ENCODE assay signal across 9 cellular contexts in the genomic region with DNA sequence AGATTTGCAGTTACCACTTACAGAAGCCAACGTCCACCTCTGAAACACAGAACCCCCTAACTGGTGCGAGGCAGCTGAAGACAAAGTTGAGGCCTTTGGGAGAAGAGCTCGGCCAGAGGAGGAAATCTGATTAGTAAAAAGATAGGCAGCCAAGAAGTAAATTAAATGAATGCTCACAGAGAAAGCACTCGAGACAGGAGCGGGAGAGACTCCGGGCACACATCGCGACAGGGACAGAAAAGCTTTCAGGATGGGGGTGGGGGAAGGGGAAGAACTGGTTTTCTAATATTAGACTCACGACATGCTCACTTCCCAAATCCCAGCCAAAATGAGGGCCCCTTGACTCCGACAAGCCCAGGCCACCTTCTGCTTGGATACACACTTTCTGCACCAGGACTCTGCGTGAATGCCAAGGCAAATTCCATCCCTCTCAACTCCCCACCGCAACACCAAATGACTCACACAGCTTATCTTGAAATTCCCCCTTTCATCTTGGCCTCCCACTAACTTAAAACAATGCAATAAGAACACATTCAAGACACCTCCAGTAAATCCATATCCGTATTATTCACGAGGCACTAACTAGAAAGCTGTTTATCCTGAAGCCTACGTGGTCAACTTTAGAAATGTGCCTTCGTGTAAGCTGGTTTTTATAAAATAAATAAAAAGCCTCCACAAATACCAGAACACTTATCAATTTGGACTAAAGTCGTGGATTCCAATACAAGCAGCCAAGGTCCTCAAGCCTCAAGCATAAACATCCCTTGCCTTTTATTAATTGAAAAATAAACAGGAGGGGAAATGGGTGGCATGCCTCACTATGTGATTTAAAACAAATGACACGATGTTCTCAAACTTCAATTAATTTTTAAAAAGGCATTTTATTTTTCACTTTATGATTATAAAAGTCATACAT. TPM values are rescaled to one million over a fixed set of nuclear protein-coding genes. Genes with fewer than 3 reads are reported as not detected.
DNase-seq lines count a peak whose midpoint lies in the region; ATAC-seq and TF ChIP-seq lines count a peak whose summit lies in the region.
"Had no signal": no experiment of that assay in that cellular context is flagged by ENCODE, and none has a peak within 500 bp of the region (broad histone marks: within the 10 kb centered on the region; RNA-seq: fewer than 3 reads in every experiment).

No MANE protein-coding gene starts in this region.

- 69% methylated on average over 18 of the region's 18 CpGs for WGBS in liver
- WGBS in aorta, 2 donors, result 4 to 7% methylated on average over 18 of the region's 18 CpGs

- H3K4me1 Mint-ChIP-seq in stimulated activated naive CD8-positive, alpha-beta T cell treated with anti-CD3 and anti-CD28 coated beads, Interleukin-15, amount 100 ng/mL, for 72 hours, result no peaks in the 10 kb centered on the region

- H3K36me3 ChIP-seq in liver (ENCODE audit: control insufficient read depth in 4 of 4, insufficient read depth in 3 of 4, low read depth in 1 of 4, low read length in 3 of 4) (no peaks in the 10 kb centered on the region), aorta (ENCODE audit: control insufficient read depth in 1 of 2, insufficient read depth in 2 of 2, low read length in 1 of 2) (no peaks in the 10 kb centered on the region), colonic mucosa (no peaks in the 10 kb centered on the region)

- peak overlapping the region; percentile 48 for H3K27ac ChIP-seq in caudate nucleus (ENCODE audit: low read depth, low read length)
- no peak overlapping the region for H3K27ac ChIP-seq in liver (ENCODE audit: low read depth in 1 of 2, low read length in 2 of 2)
- H3K27ac ChIP-seq in aorta (ENCODE audit: low read depth in 1 of 2, low read length in 2 of 2), result peak overlapping the region; percentile 2 to 50
- H3K27ac ChIP-seq in colonic mucosa, result no peak overlapping the region
- H3K27ac ChIP-seq: C4-2B had no signal

- peak overlapping the region; percentile 50 to 65 for H3K27ac Mint-ChIP-seq in stimulated activated naive CD8-positive, alpha-beta T cell treated with anti-CD3 and anti-CD28 coated beads, Interleukin-15, amount 100 ng/mL, for 72 hours

- no peaks in the 10 kb centered on the region for H3K9me3 ChIP-seq in liver (ENCODE audit: control insufficient read depth in 4 of 4, low read length in 3 of 4)
- no peaks in the 10 kb centered on the region for H3K9me3 ChIP-seq in aorta (ENCODE audit: control insufficient read depth, low read length)
- no peaks in the 10 kb centered on the region for H3K9me3 ChIP-seq in colonic mucosa

- peaks cover 0 to 5% (median 2%) of the 10 kb centered on the region in 4 donors for H3K4me1 ChIP-seq in liver (ENCODE audit: control insufficient read depth in 4 of 4, insufficient read depth in 4 of 4, low read length in 3 of 4)
- no peaks in the 10 kb centered on the region for H3K4me1 ChIP-seq in aorta (ENCODE audit: control insufficient read depth in 1 of 2, insufficient read depth in 2 of 2, low read length in 2 of 2)
- H3K4me1 ChIP-seq in colonic mucosa, result no peaks in the 10 kb centered on the region

- no peak for ATAC-seq in stimulated activated naive CD8-positive, alpha-beta T cell treated with anti-CD3 and anti-CD28 coated beads, Interleukin-15, amount 100 ng/mL, for 72 hours
- ATAC-seq in stimulated activated naive CD8-positive, alpha-beta T cell treated with anti-CD3 and anti-CD28 coated beads, Interleukin-15, Interleukin-2, amounts not matched to agents 100 U/mL and 50 U/mL, for 24 hours, result no peak
- peak; percentile 53 for ATAC-seq in aorta (ENCODE audit: low FRiP score)

- H3K27me3 ChIP-seq in liver (ENCODE audit: control insufficient read depth in 4 of 4, insufficient read depth in 4 of 4, low read length in 3 of 4) (no peaks in the 10 kb centered on the region), aorta (ENCODE audit: control insufficient read depth in 1 of 2, insufficient read depth in 2 of 2, low read length in 1 of 2) (no peaks in the 10 kb centered on the region), colonic mucosa (no peaks in the 10 kb centered on the region)

- H3K4me3 ChIP-seq in liver (ENCODE audit: low read depth in 1 of 3, low read length in 3 of 3) (no peak overlapping the region), aorta (ENCODE audit: low read length in 2 of 2) (no peak overlapping the region), colonic mucosa (no peak overlapping the region)

- H3K9ac ChIP-seq in liver (ENCODE audit: low read depth in 1 of 2, low read length in 2 of 2) (no peak overlapping the region), colonic mucosa (ENCODE audit: low read depth in 2 of 2, low read length in 2 of 2) (no peak overlapping the region)

- intact Hi-C loops in aorta (cut with DNase I), result no loop called here
- intact Hi-C loops in colonic mucosa (cut with DNase I), result no loop called here

- no peak for DNase-seq in stimulated activated naive CD8-positive, alpha-beta T cell treated with anti-CD3 and anti-CD28 coated beads, Interleukin-15, amount 100 ng/mL, for 72 hours
- no peak for DNase-seq in stimulated activated naive CD8-positive, alpha-beta T cell treated with anti-CD3 and anti-CD28 coated beads, Interleukin-15, Interleukin-2, amounts not matched to agents 100 U/mL and 50 U/mL, for 24 hours
- DNase-seq in caudate nucleus (lab: John Stamatoyannopoulos, UW) (no peak), aorta (no peak), NCI-H446 (lab: John Stamatoyannopoulos, UW) (no peak), colonic mucosa (no peak), NCI-H2196 (lab: John Stamatoyannopoulos, UW; ENCODE audit: unreplicated experiment) (no peak)

- no peak overlapping the region for H3K4me3 Mint-ChIP-seq in stimulated activated naive CD8-positive, alpha-beta T cell treated with anti-CD3 and anti-CD28 coated beads, Interleukin-15, amount 100 ng/mL, for 72 hours

- H3K27me3 Mint-ChIP-seq in stimulated activated naive CD8-positive, alpha-beta T cell treated with anti-CD3 and anti-CD28 coated beads, Interleukin-15, amount 100 ng/mL, for 72 hours, result peaks cover 8% of the 10 kb centered on the region

- TF ChIP-seq RAD21 in liver (IDR thresholded peaks at IDR 0.05), result no peak

- TF ChIP-seq CTCF in liver (IDR thresholded peaks at IDR 0.05; ENCODE audit: low read depth, low read length, missing input control) (no peak), colonic mucosa (IDR thresholded peaks at IDR 0.05) (no peak)

- no peaks in the 10 kb centered on the region for H3K9me3 Mint-ChIP-seq in stimulated activated naive CD8-positive, alpha-beta T cell treated with anti-CD3 and anti-CD28 coated beads, Interleukin-15, amount 100 ng/mL, for 72 hours

TF ChIP-seq in liver, 16 proteins besides CTCF, POLR2A, EP300 and RAD21:
- TF ChIP-seq HNF4A (conservative IDR thresholded peaks at IDR 0.05) (no peak), NR2F2 (IDR thresholded peaks at IDR 0.05) (peak; percentile 13), EGR1 (IDR thresholded peaks at IDR 0.05; ENCODE audit: low read depth in 2 of 2) (no peak), FOXA1 (IDR thresholded peaks at IDR 0.05) (no peak), HNF4G (IDR thresholded peaks at IDR 0.05) (no peak)
- TF ChIP-seq, protein P1, sequence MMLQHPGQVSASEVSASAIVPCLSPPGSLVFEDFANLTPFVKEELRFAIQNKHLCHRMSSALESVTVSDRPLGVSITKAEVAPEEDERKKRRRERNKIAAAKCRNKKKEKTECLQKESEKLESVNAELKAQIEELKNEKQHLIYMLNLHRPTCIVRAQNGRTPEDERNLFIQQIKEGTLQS (IDR thresholded peaks at IDR 0.05), result no peak

RNA-seq across cellular contexts. Expression of a gene that starts 46.1 kb away (rescaled TPM):
- total RNA-seq in liver, result 1 to 10 TPM; 2.3 to 4.2 TPM
- 1 to 10 TPM; 2.5 to 4.5 TPM for polyA plus RNA-seq in liver
- 10 to 100 TPM; 23.4 to 41.0 TPM for total RNA-seq in aorta
- polyA plus RNA-seq in aorta, result 10 to 100 TPM; 13.0 to 20.4 TPM
- total RNA-seq in colonic mucosa, result 10 to 100 TPM in 1 of 2 donors, 1 to 10 TPM in 1; 2.6 to 16.3 TPM

Comparison
In these comparisons a context has a peak if more than half of its experiments do, and no peak if none do; other contexts are left out.
1. H3K27ac ChIP-seq: peak in caudate nucleus (single experiment) and aorta (2 of 2); none in liver (0 of 2) and colonic mucosa (single experiment).